8 cellular contexts compared by ENCODE assay signal in genomic region chr9:33164138-33164809, GRCh38. TPM values are rescaled to one million over a fixed set of nuclear protein-coding genes. Genes with fewer than 3 reads are reported as not detected.
A peak's percentile ranks its signal among the peaks of the same experiment; 100 is the strongest.
DNase-seq lines count a peak whose midpoint lies in the region; ATAC-seq and TF ChIP-seq lines count a peak whose summit lies in the region.

No MANE protein-coding gene starts in this region.

- peaks cover 15% of the 10 kb centered on the region for H3K36me3 Mint-ChIP-seq in activated CD4-positive, alpha-beta T cell treated with anti-CD3 and anti-CD28 coated beads, Interleukin-2, amount 10 ng/mL, durations not matched to agents 7 days and 5 days (ENCODE audit: low read depth)

- in situ Hi-C loops in astrocyte of the spinal cord (cut with HindIII; ENCODE audit: low sequenced_read_pairs) = no loop called here

- POLR2A ChIA-PET in activated CD4-positive, alpha-beta T cell treated with anti-CD3 and anti-CD28 coated beads, Interleukin-2, amount 10 ng/mL, durations not matched to agents 7 days and 5 days (lab: Charles Lee) = no interaction called here
- POLR2A ChIA-PET in HEK293T (lab: Yijun Ruan, JAX) = no interaction called here

- CTCF ChIA-PET in activated CD4-positive, alpha-beta T cell treated with anti-CD3 and anti-CD28 coated beads, Interleukin-2, amount 10 ng/mL, durations not matched to agents 7 days and 5 days (lab: Charles Lee) = no interaction called here
- CTCF ChIA-PET in HEK293T (lab: Yijun Ruan, JAX) = interaction anchor here (1.0 kb wide), 1 partner anchor 14 kb away, joined by 3 read pairs; no protein-coding TSS in a partner anchor

- H3K27ac Mint-ChIP-seq in activated CD4-positive, alpha-beta T cell treated with anti-CD3 and anti-CD28 coated beads, Interleukin-2, amount 10 ng/mL, durations not matched to agents 7 days and 5 days = peak overlapping the region; percentile 75

- TF ChIP-seq CTCF in astrocyte of the spinal cord (IDR thresholded peaks at IDR 0.05; ENCODE audit: low read depth, low read length) = no peak

- peak overlapping the region; percentile 95 for H3K4me3 ChIP-seq in astrocyte of the spinal cord (ENCODE audit: low read depth, low read length)

- DNase-seq in activated CD4-positive, alpha-beta T cell treated with anti-CD3 and anti-CD28 coated beads, Interleukin-2, amount 10 ng/mL, durations not matched to agents 7 days and 5 days = no peak
- DNase-seq in activated CD4-positive, alpha-beta T cell treated with anti-CD3 and anti-CD28 coated beads for 4 hours = no peak
- DNase-seq in astrocyte of the spinal cord (ENCODE audit: low read depth, low spot score) (no peak), midbrain (lab: John Stamatoyannopoulos, UW) (peak; percentile 15), NCI-H1105 (lab: John Stamatoyannopoulos, UW) (no peak), SHP77 (lab: John Stamatoyannopoulos, UW) (no peak), HEK293T (ENCODE audit: extremely low spot score) (no peak)

- peak overlapping the region; percentile 71 for H3K4me3 Mint-ChIP-seq in activated CD4-positive, alpha-beta T cell treated with anti-CD3 and anti-CD28 coated beads, Interleukin-2, amount 10 ng/mL, durations not matched to agents 7 days and 5 days

- peaks cover 79% of the 10 kb centered on the region for H3K4me1 Mint-ChIP-seq in activated CD4-positive, alpha-beta T cell treated with anti-CD3 and anti-CD28 coated beads, Interleukin-2, amount 10 ng/mL, durations not matched to agents 7 days and 5 days

- peak; percentile 18 for ATAC-seq in HG03342 (IDR thresholded peaks at IDR 0.05; ENCODE audit: unreplicated experiment)

- no peaks in the 10 kb centered on the region for H3K9me3 Mint-ChIP-seq in activated CD4-positive, alpha-beta T cell treated with anti-CD3 and anti-CD28 coated beads, Interleukin-2, amount 10 ng/mL, durations not matched to agents 7 days and 5 days

- no peaks in the 10 kb centered on the region for H3K27me3 Mint-ChIP-seq in activated CD4-positive, alpha-beta T cell treated with anti-CD3 and anti-CD28 coated beads, Interleukin-2, amount 10 ng/mL, durations not matched to agents 7 days and 5 days

TF ChIP-seq in HEK293T, 16 proteins besides CTCF, POLR2A, EP300 and RAD21:
- no peak for TF ChIP-seq SP1 (IDR thresholded peaks at IDR 0.05)
- TF ChIP-seq L3MBTL2 (conservative IDR thresholded peaks at IDR 0.05) = no peak
- no peak for TF ChIP-seq SUZ12 (IDR thresholded peaks at IDR 0.05)
- no peak for TF ChIP-seq BHLHE40 (IDR thresholded peaks at IDR 0.05; ENCODE audit: borderline replicate concordance)
- TF ChIP-seq ELF4 (IDR thresholded peaks at IDR 0.05) = no peak
- TF ChIP-seq NFRKB (IDR thresholded peaks at IDR 0.05) = no peak
- TF ChIP-seq FOXM1 (IDR thresholded peaks at IDR 0.05; ENCODE audit: borderline replicate concordance) = no peak
- TF ChIP-seq LEF1 (IDR thresholded peaks at IDR 0.05; ENCODE audit: borderline replicate concordance) = no peak
- no peak for TF ChIP-seq PKNOX1 (IDR thresholded peaks at IDR 0.05)
- TF ChIP-seq FOXK2 (IDR thresholded peaks at IDR 0.05) = no peak

RNA-seq across cellular contexts. Expression of gene B4GALT1, which starts 2.9 kb away (rescaled TPM):
- 10 to 100 TPM; 38.8 to 42.4 TPM for total RNA-seq in activated CD4-positive, alpha-beta T cell treated with anti-CD3 and anti-CD28 coated beads, Interleukin-2, amount 10 ng/mL, durations not matched to agents 7 days and 5 days
